ENCODE assay signal across 1 cellular context in the genomic region with DNA sequence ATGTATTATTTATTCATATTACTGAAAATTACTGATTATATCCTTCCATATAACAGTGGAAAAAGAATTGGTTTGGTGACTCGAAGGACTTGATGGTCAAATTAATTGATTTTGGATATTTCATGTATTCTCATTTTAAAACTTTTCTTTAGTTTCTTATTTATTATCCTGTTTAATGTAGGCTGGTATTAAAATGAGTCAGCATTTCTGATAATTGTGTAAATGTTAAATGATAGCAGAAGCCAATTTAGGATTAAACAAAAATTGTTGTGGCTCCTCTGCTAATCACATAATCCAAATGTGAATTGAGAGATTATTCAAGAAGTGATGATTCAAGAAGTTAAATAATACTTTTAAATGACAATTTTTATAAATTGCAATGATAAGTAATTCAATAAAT.
TF ChIP-seq lines count a peak whose summit lies in the region.

No MANE protein-coding gene starts in this region.

TF ChIP-seq in HCT116, 20 proteins besides CTCF, POLR2A, EP300 and RAD21:
- TF ChIP-seq EZH2 (IDR thresholded peaks at IDR 0.05) (no peak), FOSL1 (IDR thresholded peaks at IDR 0.05; ENCODE audit: low read depth) (no peak), CBX3 (IDR thresholded peaks at IDR 0.05; ENCODE audit: low read depth) (no peak), ZBTB33 (IDR thresholded peaks at IDR 0.05; ENCODE audit: extremely low read depth, insufficient replicate concordance, low read length) (no peak), SIN3A (IDR thresholded peaks at IDR 0.05; ENCODE audit: low read depth) (no peak), JUND (IDR thresholded peaks at IDR 0.05) (no peak), POLR2AphosphoS5 (IDR thresholded peaks at IDR 0.05; ENCODE audit: low read depth, low read length) (no peak), EZH2phosphoT487 (IDR thresholded peaks at IDR 0.05; ENCODE audit: borderline replicate concordance) (no peak), ELF1 (IDR thresholded peaks at IDR 0.05; ENCODE audit: borderline replicate concordance, low read depth) (no peak), TCF7L2 (IDR thresholded peaks at IDR 0.05; ENCODE audit: borderline replicate concordance, extremely low read depth, insufficient read depth, insufficient read length) (no peak), SP1 (IDR thresholded peaks at IDR 0.05; ENCODE audit: low read depth) (no peak), ZNF274 (IDR thresholded peaks at IDR 0.05; ENCODE audit: low read depth, low read length) (no peak), REST (IDR thresholded peaks at IDR 0.05; ENCODE audit: low read depth) (no peak), SRF (IDR thresholded peaks at IDR 0.05; ENCODE audit: low read depth) (no peak), CEBPB (IDR thresholded peaks at IDR 0.05; ENCODE audit: low read depth) (no peak), ZFX (IDR thresholded peaks at IDR 0.05) (no peak), ATF3 (IDR thresholded peaks at IDR 0.05) (no peak), EGR1 (IDR thresholded peaks at IDR 0.05; ENCODE audit: low read depth) (no peak)
- TF ChIP-seq, protein P1, sequence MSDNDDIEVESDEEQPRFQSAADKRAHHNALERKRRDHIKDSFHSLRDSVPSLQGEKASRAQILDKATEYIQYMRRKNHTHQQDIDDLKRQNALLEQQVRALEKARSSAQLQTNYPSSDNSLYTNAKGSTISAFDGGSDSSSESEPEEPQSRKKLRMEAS (IDR thresholded peaks at IDR 0.05): no peak
TF ChIP-seq in HCT116: peak in this region for 0.
